ENCODE assay signal across 23 cellular contexts in the genomic region with DNA sequence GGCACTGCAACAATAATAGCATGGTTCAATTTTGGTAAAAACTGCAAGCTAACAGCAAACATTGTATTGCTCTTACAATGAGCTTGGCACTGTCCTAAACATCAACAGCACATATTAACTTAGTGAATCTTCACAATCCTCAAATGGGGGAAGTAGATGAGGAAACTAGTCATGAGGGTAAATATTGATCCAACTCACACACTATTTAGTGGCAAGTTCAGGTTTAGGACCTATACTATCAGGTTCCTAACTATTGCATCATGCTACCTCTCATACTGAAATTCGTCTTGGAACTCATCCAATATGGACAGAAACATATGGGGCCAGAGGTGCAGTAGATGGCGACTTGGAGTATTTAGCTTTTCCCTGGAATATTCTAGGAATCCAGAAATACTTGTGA. TPM values are rescaled to one million over a fixed set of nuclear protein-coding genes. Genes with fewer than 3 reads are reported as not detected.
"Had no signal": no experiment of that assay in that cellular context is flagged by ENCODE, and none has a peak within 500 bp of the region (broad histone marks: within the 10 kb centered on the region; RNA-seq: fewer than 3 reads in every experiment).

No MANE protein-coding gene starts in this region.

- H3K27ac Mint-ChIP-seq: activated naive CD8-positive, alpha-beta T cell; nephron had no signal

- H3K4me3 Mint-ChIP-seq: activated naive CD8-positive, alpha-beta T cell; central memory CD8-positive, alpha-beta T cell; nephron had no signal

- H3K9me3 ChIP-seq: esophagus muscularis mucosa, heart left ventricle, lower lobe of right lung, mucosa of descending colon, thoracic aorta had no signal

- H3K27ac ChIP-seq: esophagus muscularis mucosa, foreskin keratinocyte, heart left ventricle, lower lobe of right lung, thoracic aorta had no signal

- H3K27me3 Mint-ChIP-seq: central memory CD8-positive, alpha-beta T cell had no signal

- ATAC-seq: foreskin keratinocyte; heart left ventricle; lower lobe of right lung; mucosa of descending colon; right cardiac atrium; stimulated activated naive CD8-positive, alpha-beta T cell treated with anti-CD3 and anti-CD28 coated beads, Interleukin-15, Interleukin-2, amounts not matched to agents 100 U/mL and 50 U/mL, for 24 hours had no signal

- H3K27me3 ChIP-seq: esophagus muscularis mucosa, foreskin keratinocyte, heart left ventricle had no signal

- H3K36me3 Mint-ChIP-seq: activated naive CD8-positive, alpha-beta T cell had no signal

- H3K36me3 ChIP-seq: esophagus muscularis mucosa, heart left ventricle, lower lobe of right lung, thoracic aorta had no signal

- H3K4me3 ChIP-seq: esophagus muscularis mucosa, heart left ventricle, lower lobe of right lung, mucosa of descending colon, thoracic aorta had no signal

- DNase-seq: activated effector memory CD4-positive, alpha-beta T cell treated with Interleukin-2 at 50 U/mL for 16 hours; activated naive CD4-positive, alpha-beta T cell treated with Interleukin-2 at 50 U/mL for 16 hours; anterior cingulate cortex; dermis blood vessel endothelial cell; effector CD4-positive, alpha-beta T cell; foreskin keratinocyte; heart left ventricle; lower lobe of right lung; mucosa of descending colon; posterior cingulate gyrus; right cardiac atrium; stimulated activated CD4-positive, alpha-beta T cell treated with anti-CD3 and anti-CD28 coated beads, Interleukin-2, amount 100 ng/mL, for 48 hours; stimulated activated naive CD8-positive, alpha-beta T cell treated with anti-CD3 and anti-CD28 coated beads, Interleukin-15, Interleukin-2, amounts not matched to agents 100 U/mL and 50 U/mL, for 24 hours; T-helper 2 cell; trophoblast cell had no signal

- H3K4me1 Mint-ChIP-seq: central memory CD8-positive, alpha-beta T cell; nephron had no signal

- H3K9me3 Mint-ChIP-seq: central memory CD8-positive, alpha-beta T cell; nephron had no signal

- H3K4me1 ChIP-seq: esophagus muscularis mucosa, foreskin keratinocyte, heart left ventricle, lower lobe of right lung had no signal

RNA-seq across cellular contexts. Expression of gene FKBP1C, which starts 34.2 kb away (rescaled TPM):
- total RNA-seq: bronchial epithelial cell, mesenteric fat pad, skeletal muscle tissue, thoracic aorta had no signal
